ENCODE assay signal across 3 cellular contexts in the genomic region with DNA sequence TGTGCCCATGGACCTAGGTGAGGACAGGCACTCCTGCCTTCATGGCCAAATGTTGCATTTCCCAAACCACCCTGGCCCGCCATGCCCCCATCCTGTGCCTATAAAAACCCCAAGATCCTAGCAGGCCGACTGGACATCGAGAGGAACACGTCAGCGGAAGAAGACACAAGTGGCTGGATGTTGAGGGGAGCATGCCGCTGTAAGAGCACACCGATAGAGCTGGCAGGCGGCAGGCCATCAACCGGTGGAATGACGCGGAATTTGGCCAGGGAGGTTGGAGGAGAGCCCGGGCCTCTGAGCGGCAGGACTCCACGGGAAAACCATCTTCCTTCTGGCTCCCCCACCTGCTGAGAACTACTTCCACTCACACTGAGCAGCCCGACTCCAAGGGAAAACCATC.
"Had no signal": no experiment of that assay in that cellular context is flagged by ENCODE, and none has a peak within 500 bp of the region (broad histone marks: within the 10 kb centered on the region; RNA-seq: fewer than 3 reads in every experiment).

No MANE protein-coding gene starts in this region.

- DNase-seq: GDM1, GF-D8 had no signal

- H3K4me3 ChIP-seq: GM12878 had no signal

- ATAC-seq: GM12878 had no signal
